ENCODE assay signal across 12 cellular contexts in the genomic region with DNA sequence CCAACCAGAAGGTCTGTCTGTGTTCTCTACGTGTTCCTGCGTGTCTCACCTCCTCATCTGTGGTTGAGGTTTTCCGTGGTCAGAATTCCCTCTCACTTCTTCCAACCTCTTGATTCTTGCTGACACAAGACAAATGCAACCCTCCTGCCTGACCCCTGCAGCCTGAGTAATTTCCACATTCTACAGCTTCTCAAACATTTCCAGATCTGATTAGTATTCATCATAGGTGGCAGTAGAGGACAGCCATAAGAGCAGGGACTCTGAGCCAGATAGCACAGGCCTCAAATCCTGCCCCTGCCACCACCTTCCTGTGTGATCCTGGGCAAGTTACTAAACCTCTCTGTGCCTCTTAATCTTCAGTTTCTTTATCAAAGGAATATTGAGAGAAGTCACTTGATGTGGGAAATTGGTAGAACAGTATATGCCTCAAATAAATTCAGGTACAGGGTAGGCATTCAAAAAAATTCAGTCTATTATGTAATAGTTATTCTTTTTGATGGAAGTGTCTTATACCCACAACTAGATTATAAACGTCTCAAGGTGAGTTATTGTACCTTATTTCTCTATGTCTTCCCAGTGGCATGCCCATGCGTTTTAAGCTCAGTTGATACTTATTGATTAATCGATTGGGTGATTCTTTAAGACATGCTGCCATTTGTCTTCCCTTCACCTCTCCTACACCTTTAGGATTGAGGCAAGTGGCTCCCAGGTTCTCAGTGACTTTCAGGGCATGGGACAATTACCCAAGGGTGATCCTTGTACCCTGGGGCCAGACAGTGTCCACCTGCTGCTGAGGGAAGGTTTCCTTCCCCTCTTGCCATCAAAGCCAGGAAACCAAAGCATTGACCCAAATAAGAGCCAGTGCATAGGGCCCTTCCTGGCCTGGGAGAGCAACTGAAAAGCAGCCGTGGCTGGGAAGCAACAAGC. TPM values are rescaled to one million over a fixed set of nuclear protein-coding genes. Genes with fewer than 3 reads are reported as not detected.
DNase-seq lines count a peak whose midpoint lies in the region; ATAC-seq and TF ChIP-seq lines count a peak whose summit lies in the region.
"Had no signal": no experiment of that assay in that cellular context is flagged by ENCODE, and none has a peak within 500 bp of the region (broad histone marks: within the 10 kb centered on the region; RNA-seq: fewer than 3 reads in every experiment).

No MANE protein-coding gene starts in this region.

- DNase-seq in stimulated activated CD4-positive, alpha-beta T cell treated with anti-CD3 and anti-CD28 coated beads, Interleukin-4, amount 100 ng/mL, for 24 hours: peak; percentile 17
- no peak for DNase-seq in stimulated activated CD4-positive, alpha-beta T cell treated with anti-CD3 and anti-CD28 coated beads, Interleukin-4, amount 100 ng/mL, for 1 hour
- DNase-seq in esophagus muscularis mucosa (ENCODE audit: extremely low spot score): peak; percentile 62
- DNase-seq in T-helper 9 cell: no peak
- DNase-seq in upper lobe of right lung: no peak
- no peak for DNase-seq in HuH-7.5 (ENCODE audit: low spot score)
- no peak for DNase-seq in SW480 (ENCODE audit: low spot score)
- DNase-seq: CD4-positive, alpha-beta T cell; GM23248; NCI-H2029 had no signal

- H3K4me2 ChIP-seq in OCI-LY3 (ENCODE audit: low read length): peak overlapping the region; percentile 3; the same call in 1 of the 2 replicates

- H3K4me3 ChIP-seq in OCI-LY3 (ENCODE audit: low read length) (no peak overlapping the region), esophagus muscularis mucosa (no peak overlapping the region), upper lobe of right lung (no peak overlapping the region)
- H3K4me3 ChIP-seq: coronary artery, GM23248 had no signal

- peak overlapping the region; percentile 16; the same call in 1 of the 2 replicates for H3K9ac ChIP-seq in OCI-LY3 (ENCODE audit: low read length)
- H3K9ac ChIP-seq: GM23248 had no signal

- H3K79me2 ChIP-seq in OCI-LY3 (ENCODE audit: low read length): peaks cover 61% of the 10 kb centered on the region

- TF ChIP-seq EP300 in esophagus muscularis mucosa (IDR thresholded peaks at IDR 0.05): no peak

- TF ChIP-seq CTCF in OCI-LY3 (IDR thresholded peaks at IDR 0.05; ENCODE audit: low read depth, low read length) (peak; percentile 34), esophagus muscularis mucosa (IDR thresholded peaks at IDR 0.05) (no peak), upper lobe of right lung (IDR thresholded peaks at IDR 0.05) (no peak)

- peaks cover 41% of the 10 kb centered on the region; the same call in 1 of the 2 replicates for H4K20me1 ChIP-seq in OCI-LY3 (ENCODE audit: insufficient read depth, low read length)

- 93% methylated on average over 7 of the region's 7 CpGs for WGBS in esophagus muscularis mucosa

- H3K27me3 ChIP-seq in OCI-LY3 (ENCODE audit: low read depth, low read length) (no peaks in the 10 kb centered on the region), esophagus muscularis mucosa (no peaks in the 10 kb centered on the region), upper lobe of right lung (no peaks in the 10 kb centered on the region)

- ATAC-seq in upper lobe of right lung: no peak

- no peaks in the 10 kb centered on the region for H3K9me3 ChIP-seq in OCI-LY3 (ENCODE audit: insufficient read depth, low read length)
- no peaks in the 10 kb centered on the region for H3K9me3 ChIP-seq in esophagus muscularis mucosa
- H3K9me3 ChIP-seq in upper lobe of right lung: no peaks in the 10 kb centered on the region

- peak overlapping the region; percentile 99 for H3K27ac ChIP-seq in OCI-LY3 (ENCODE audit: low read length)
- H3K27ac ChIP-seq in esophagus muscularis mucosa (replicated peaks in 1 of 4): no peak overlapping the region
- no peak overlapping the region for H3K27ac ChIP-seq in upper lobe of right lung
- H3K27ac ChIP-seq: coronary artery, GM23248 had no signal

- no peak for TF ChIP-seq POLR2A in esophagus muscularis mucosa (IDR thresholded peaks at IDR 0.05; ENCODE audit: low read depth)

- intact Hi-C loops in esophagus muscularis mucosa (cut with DNase I) (loop anchor here (10.0 kb wide), 1 partner anchor 55 kb away; no protein-coding TSS in a partner anchor), upper lobe of right lung (cut with DNase I) (no loop called here)

- H3K36me3 ChIP-seq in OCI-LY3 (replicated peaks; ENCODE audit: low read depth, low read length) (peaks cover 91% of the 10 kb centered on the region), esophagus muscularis mucosa (no peaks in the 10 kb centered on the region), upper lobe of right lung (no peaks in the 10 kb centered on the region)

- peaks cover 59% of the 10 kb centered on the region for H3K4me1 ChIP-seq in OCI-LY3 (ENCODE audit: low read length)
- H3K4me1 ChIP-seq in esophagus muscularis mucosa: no peaks in the 10 kb centered on the region
- H3K4me1 ChIP-seq in upper lobe of right lung: no peaks in the 10 kb centered on the region

- no peak overlapping the region for H2AFZ ChIP-seq in OCI-LY3 (ENCODE audit: low read depth, low read length)
- H2AFZ ChIP-seq: GM23248 had no signal

RNA-seq across cellular contexts. Expression of a gene that starts 19.6 kb away (rescaled TPM):
- under 1 TPM in 2 of 4 donors, not detected in 2; 0.17 TPM for total RNA-seq in esophagus muscularis mucosa
- 2.5 TPM for total RNA-seq in upper lobe of right lung

Comparison
In these comparisons a context has a peak if more than half of its experiments do, and no peak if none do; other contexts are left out.
1. DNase-seq: peak in stimulated activated CD4-positive, alpha-beta T cell treated with anti-CD3 and anti-CD28 coated beads, Interleukin-4, amount 100 ng/mL, for 24 hours (single experiment) and esophagus muscularis mucosa (single experiment); none in stimulated activated CD4-positive, alpha-beta T cell treated with anti-CD3 and anti-CD28 coated beads, Interleukin-4, amount 100 ng/mL, for 1 hour (single experiment), T-helper 9 cell (single experiment), upper lobe of right lung (single experiment), HuH-7.5 (single experiment) and SW480 (single experiment).